Comparison of ENCODE assay signal across 14 cellular contexts in genomic region chr3:194395201-194395600, GRCh38. TPM values are rescaled to one million over a fixed set of nuclear protein-coding genes. Genes with fewer than 3 reads are reported as not detected.
DNase-seq lines count a peak whose midpoint lies in the region; ATAC-seq and FAIRE-seq lines count a peak whose summit lies in the region.
"Had no signal": no experiment of that assay in that cellular context is flagged by ENCODE, and none has a peak within 500 bp of the region (broad histone marks: within the 10 kb centered on the region; RNA-seq: fewer than 3 reads in every experiment).

No MANE protein-coding gene starts in this region.

- H3K27ac ChIP-seq in small intestine (ENCODE audit: low read depth in 1 of 2, low read length in 1 of 2): peak overlapping the region in 1 of 2 donors; percentile 26

- whole genome bisulfite sequencing in small intestine, 3 donors: 22 to 57% (median 38%) methylated on average over 5 of the region's 5 CpGs

- ATAC-seq in activated CD4-positive, alpha-beta T cell treated with anti-CD3 and anti-CD28 coated beads for 36 hours: peak; percentile 16
- ATAC-seq in effector memory CD8-positive, alpha-beta T cell (replicated peaks): no peak
- ATAC-seq in GM18909 (IDR thresholded peaks at IDR 0.05; ENCODE audit: poor library complexity, unreplicated experiment): no peak
- no peak for ATAC-seq in HG02610 (IDR thresholded peaks at IDR 0.05; ENCODE audit: unreplicated experiment)

- no peak overlapping the region for H3K4me3 ChIP-seq in small intestine (ENCODE audit: low read depth in 1 of 2, low read length in 2 of 2)
- H3K4me3 ChIP-seq: lung had no signal

- CTCF ChIA-PET in activated CD4-positive, alpha-beta T cell treated with anti-CD3 and anti-CD28 coated beads for 36 hours (lab: Charles Lee): interaction anchor here (0.8 to 5.1 kb wide), 8 partner anchors 12 to 180 kb away, joined by 3 to 37 read pairs (median 4); no protein-coding TSS in a partner anchor

- intact Hi-C loops in activated CD4-positive, alpha-beta T cell treated with anti-CD3 and anti-CD28 coated beads for 36 hours (cut with DNase I, micrococcal nuclease): loop anchor here (5.0 kb wide), 2 partner anchors 258 to 803 kb away; partner anchors contain the start of genes HES1 (in 2 of the 2) and OPA1 (in 1 of the 2)

- H3K4me1 Mint-ChIP-seq in activated CD4-positive, alpha-beta T cell treated with anti-CD3 and anti-CD28 coated beads for 36 hours: peaks cover 54% of the 10 kb centered on the region
- H3K4me1 Mint-ChIP-seq in effector memory CD8-positive, alpha-beta T cell (ENCODE audit: low read depth in 2 of 2): peaks cover 20 to 24% of the 10 kb centered on the region in 2 donors

- no peaks in the 10 kb centered on the region for H3K36me3 Mint-ChIP-seq in activated CD4-positive, alpha-beta T cell treated with anti-CD3 and anti-CD28 coated beads for 36 hours (ENCODE audit: low read depth)
- peaks cover 7% of the 10 kb centered on the region for H3K36me3 Mint-ChIP-seq in effector memory CD8-positive, alpha-beta T cell (ENCODE audit: insufficient read depth)

- H3K27me3 Mint-ChIP-seq in activated CD4-positive, alpha-beta T cell treated with anti-CD3 and anti-CD28 coated beads for 36 hours: peaks cover 12% of the 10 kb centered on the region
- peaks cover 17 to 33% of the 10 kb centered on the region in 2 donors for H3K27me3 Mint-ChIP-seq in effector memory CD8-positive, alpha-beta T cell

- no peaks in the 10 kb centered on the region for H3K9me3 ChIP-seq in small intestine (ENCODE audit: control insufficient read depth, low read depth)

- peaks cover 0 to 3% of the 10 kb centered on the region in 2 donors for H3K4me1 ChIP-seq in small intestine (ENCODE audit: control insufficient read depth in 2 of 2, insufficient read depth in 1 of 2, low read depth in 1 of 2, low read length in 1 of 2)

- POLR2A ChIA-PET in activated CD4-positive, alpha-beta T cell treated with anti-CD3 and anti-CD28 coated beads for 36 hours (lab: Charles Lee): interaction anchor here (0.6 kb wide), 2 partner anchors 93 to 200 kb away, joined by 4 to 6 read pairs; no protein-coding TSS in a partner anchor

- peaks cover 5% of the 10 kb centered on the region for H3K9me3 Mint-ChIP-seq in activated CD4-positive, alpha-beta T cell treated with anti-CD3 and anti-CD28 coated beads for 36 hours (ENCODE audit: low read depth)
- no peaks in the 10 kb centered on the region for H3K9me3 Mint-ChIP-seq in effector memory CD8-positive, alpha-beta T cell

- peak overlapping the region; percentile 31 for H3K4me3 Mint-ChIP-seq in activated CD4-positive, alpha-beta T cell treated with anti-CD3 and anti-CD28 coated beads for 36 hours
- peak overlapping the region; percentile 77 to 89 for H3K4me3 Mint-ChIP-seq in effector memory CD8-positive, alpha-beta T cell

- FAIRE-seq in small intestine (lab: Jason Lieb, UNC): no peak
- FAIRE-seq: HTR-8/SVneo had no signal

- H3K27me3 ChIP-seq in small intestine (ENCODE audit: control insufficient read depth in 2 of 2, insufficient read depth in 2 of 2, low read length in 2 of 2): no peaks in the 10 kb centered on the region

- no peaks in the 10 kb centered on the region for H3K36me3 ChIP-seq in small intestine (ENCODE audit: control insufficient read depth in 2 of 2, insufficient read depth in 2 of 2, low read length in 2 of 2)
- H3K36me3 ChIP-seq: tibial nerve had no signal

- peak overlapping the region; percentile 73 for H3K27ac Mint-ChIP-seq in activated CD4-positive, alpha-beta T cell treated with anti-CD3 and anti-CD28 coated beads for 36 hours
- H3K27ac Mint-ChIP-seq in effector memory CD8-positive, alpha-beta T cell: peak overlapping the region in 1 of 2 donors; percentile 57
- H3K27ac Mint-ChIP-seq: GM23338 had no signal

- DNase-seq in activated CD4-positive, alpha-beta T cell treated with anti-CD3 and anti-CD28 coated beads for 36 hours: peak; percentile 30
- no peak for DNase-seq in activated CD4-positive, alpha-beta T cell treated with anti-CD3 and anti-CD28 coated beads, Interleukin-2, amount 50 U/mL, for 1 hour
- DNase-seq in NCI-H526 (lab: John Stamatoyannopoulos, UW): peak; percentile 85 to 93
- DNase-seq in effector memory CD8-positive, alpha-beta T cell: no peak
- peak; percentile 89 for DNase-seq in small intestine
- DNase-seq in NCI-H128 (lab: John Stamatoyannopoulos, UW; ENCODE audit: unreplicated experiment): no peak
- DNase-seq: stimulated activated CD4-positive, alpha-beta T cell treated with anti-CD3 and anti-CD28 coated beads, Interleukin-15, amount 100 ng/mL, for 24 hours had no signal

RNA-seq across cellular contexts. Expression of gene GP5, which starts 3.9 kb away (rescaled TPM):
- total RNA-seq in activated CD4-positive, alpha-beta T cell treated with anti-CD3 and anti-CD28 coated beads for 36 hours: under 1 TPM; 0.37 to 0.39 TPM
- under 1 TPM in 1 of 3 donors, not detected in 2; 0.18 TPM for polyA plus RNA-seq in small intestine
- total RNA-seq: RPMI7951, tibial nerve had no signal

RNA-seq across cellular contexts. Expression of gene LRRC15, which starts 25.7 kb away (rescaled TPM):
- under 1 TPM in 1 of 2 experiments, not detected in 1; 0.04 TPM for total RNA-seq in activated CD4-positive, alpha-beta T cell treated with anti-CD3 and anti-CD28 coated beads for 36 hours
- under 1 TPM in 1 of 3 donors, not detected in 2; 0.01 TPM for polyA plus RNA-seq in small intestine
- total RNA-seq: tibial nerve had no signal

RNA-seq across cellular contexts. Expression of gene CPN2, which starts 44.1 kb away (rescaled TPM):
- not detected for total RNA-seq in activated CD4-positive, alpha-beta T cell treated with anti-CD3 and anti-CD28 coated beads for 36 hours
- polyA plus RNA-seq in small intestine: not detected
- total RNA-seq: lung, RPMI7951, tibial nerve had no signal
- polyA plus RNA-seq: lung had no signal

Comparison
In these comparisons a context has a peak if more than half of its experiments do, and no peak if none do; other contexts are left out.
1. DNase-seq: peak in activated CD4-positive, alpha-beta T cell treated with anti-CD3 and anti-CD28 coated beads for 36 hours (single experiment), NCI-H526 (2 of 2) and small intestine (single experiment); none in activated CD4-positive, alpha-beta T cell treated with anti-CD3 and anti-CD28 coated beads, Interleukin-2, amount 50 U/mL, for 1 hour (single experiment), effector memory CD8-positive, alpha-beta T cell (0 of 3) and NCI-H128 (single experiment).